ENCODE assay signal across 1 cellular context in genomic region chrX:130626521-130626920, GRCh38.
TF ChIP-seq lines count a peak whose summit lies in the region.

No MANE protein-coding gene starts in this region.

TF ChIP-seq in IMR-90, 13 proteins besides CTCF, POLR2A, EP300 and RAD21:
- TF ChIP-seq MAFK (IDR thresholded peaks at IDR 0.05; ENCODE audit: low read depth, low read length) (no peak), RCOR1 (IDR thresholded peaks at IDR 0.05; ENCODE audit: insufficient replicate concordance, low read length) (no peak), CEBPB (IDR thresholded peaks at IDR 0.05; ENCODE audit: low read depth, low read length) (no peak), MAZ (IDR thresholded peaks at IDR 0.05; ENCODE audit: borderline replicate concordance, low read depth, low read length) (no peak), CHD1 (IDR thresholded peaks at IDR 0.05; ENCODE audit: low read depth, low read length) (no peak)
